8 cellular contexts compared by ENCODE assay signal in the genomic region with DNA sequence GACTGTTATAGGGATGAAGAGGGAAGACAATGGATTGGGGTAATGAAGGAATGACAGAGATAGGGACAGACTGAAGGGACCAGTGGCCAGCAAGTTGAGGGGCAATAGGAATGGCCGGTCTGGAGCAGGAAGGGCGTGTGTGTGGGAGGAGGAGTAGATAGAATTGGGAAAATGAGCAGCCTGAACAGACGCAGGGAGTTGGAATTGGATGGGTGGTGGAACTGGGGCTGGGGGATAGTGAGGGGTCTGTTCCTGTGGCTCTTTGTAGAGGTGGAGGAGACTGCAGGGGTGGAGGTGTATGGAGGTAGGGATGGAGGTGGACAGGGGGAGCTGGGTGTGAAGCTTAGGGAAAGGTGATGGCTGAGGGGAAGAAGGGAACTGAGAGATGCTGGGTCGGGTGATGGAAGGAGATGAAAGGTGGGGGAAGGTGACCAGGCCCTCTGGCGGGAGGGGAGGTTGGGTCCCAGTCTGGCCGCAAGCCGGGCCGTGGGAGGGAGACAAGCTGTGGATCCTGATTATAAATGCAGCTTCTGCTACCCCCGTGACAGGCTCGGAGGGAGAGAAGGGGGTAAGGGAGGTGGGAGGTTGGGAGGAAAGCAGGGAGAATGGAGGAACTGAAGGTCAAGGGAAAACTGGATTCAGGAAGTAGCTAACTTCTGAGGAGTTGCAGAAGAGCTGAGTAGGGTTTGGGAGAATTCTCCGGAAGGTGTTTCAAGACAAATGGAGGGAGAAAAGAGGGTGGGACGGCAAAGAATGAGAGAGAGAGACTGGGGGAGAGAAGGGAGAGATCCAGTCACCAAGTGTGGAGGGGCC. TPM values are rescaled to one million over a fixed set of nuclear protein-coding genes. Genes with fewer than 3 reads are reported as not detected.
A peak's percentile ranks its signal among the peaks of the same experiment; 100 is the strongest.
DNase-seq lines count a peak whose midpoint lies in the region; ATAC-seq, FAIRE-seq and TF ChIP-seq lines count a peak whose summit lies in the region.

No MANE protein-coding gene starts in this region.

- no peak for TF ChIP-seq POLR2A in HepG2 (IDR thresholded peaks at IDR 0.05; ENCODE audit: insufficient read depth in 1 of 2, low read depth in 2 of 2, low read length in 2 of 2)

- POLR2A ChIA-PET in HepG2 (lab: Yijun Ruan, JAX) = interaction anchor here (0.6 to 1.8 kb wide), 8 partner anchors 14 to 1193 kb away, joined by 3 to 13 read pairs (median 5); partner anchors contain the start of genes BAK1, PFDN6, PHF1 and ZBTB22

- FAIRE-seq in astrocyte (lab: Jason Lieb, UNC) (no peak), HepG2 (lab: Jason Lieb, UNC) (no peak)

- H2AFZ ChIP-seq in astrocyte (ENCODE audit: low read depth, low read length) (peak overlapping the region; percentile 62), HepG2 (ENCODE audit: low read length) (peak overlapping the region; percentile 56)

- TF ChIP-seq EP300 in HepG2 (IDR thresholded peaks at IDR 0.05; ENCODE audit: low read depth in 2 of 2, low read length in 2 of 2) (no peak), HepG2 (CRISPR knock-in tag; IDR thresholded peaks at IDR 0.05; ENCODE audit: borderline replicate concordance) (no peak)

- peak overlapping the region; percentile 96 for H3K27ac Mint-ChIP-seq in T-helper 2 cell treated with Interferon-gamma antibody and Interleukin-4, amounts not matched to agents 5 μg/mL and 100 μg/mL, for 36 hours
- peak overlapping the region; percentile 96 for H3K27ac Mint-ChIP-seq in astrocyte (ENCODE audit: unreplicated experiment)

- BruUV-seq in HepG2 (replicated peaks; lab: Mats Ljungman, UMichigan) = no TSS peak

- 16% methylated on average over 12 of the region's 12 CpGs for whole genome bisulfite sequencing in HepG2 (ENCODE audit: low lambda C conversion rate)

- TF ChIP-seq RAD21 in HepG2 (CRISPR knock-in tag; IDR thresholded peaks at IDR 0.05) = no peak

- in situ Hi-C loops in HepG2 (cut with HindIII; ENCODE audit: extremely low pct_ligation_motif_present, low pct_unique_long_range_greater_than_20kb) = loop anchor here (25.0 kb wide), 1 partner anchor 138 kb away; the partner anchor contains the start of genes B3GALT4, PFDN6, RGL2 and WDR46

- DNase-seq in T-helper 2 cell treated with Interferon-gamma antibody and Interleukin-4, amounts not matched to agents 5 μg/mL and 100 μg/mL, for 36 hours (ENCODE audit: low spot score) = no peak
- DNase-seq in T-helper 2 cell = no peak
- no peak for DNase-seq in astrocyte (ENCODE audit: low read depth)
- no peak for DNase-seq in HepG2 (ENCODE audit: low spot score)
- DNase-seq in tibial artery = peak in 1 of 2 donors; percentile 69

- H3K27ac ChIP-seq in astrocyte (ENCODE audit: low read depth, low read length) (peak overlapping the region; percentile 79), HepG2 (ENCODE audit: extremely low read length, insufficient read depth, low read length) (peak overlapping the region; percentile 46), tibial artery (peak overlapping the region; percentile 95 to 97)

- CTCF ChIA-PET in HepG2 (lab: Yijun Ruan, JAX; ENCODE audit: low intra/inter-chr PET ratio, low total read pairs) = interaction anchor here (1.1 to 3.1 kb wide), 2 partner anchors 34 to 145 kb away, joined by 7 to 19 read pairs; partner anchors contain the start of gene KIFC1

- H3K9ac ChIP-seq in astrocyte (ENCODE audit: low read length) (peak overlapping the region; percentile 92), HepG2 (ENCODE audit: insufficient read depth, low read depth, low read length) (peak overlapping the region; percentile 70)

- H3K9me3 ChIP-seq in astrocyte (ENCODE audit: insufficient read depth, low read depth, low read length) (no peaks in the 10 kb centered on the region), HepG2 (ENCODE audit: low read length) (no peaks in the 10 kb centered on the region), tibial artery (no peaks in the 10 kb centered on the region)

- peaks cover 2% of the 10 kb centered on the region for H3K27me3 Mint-ChIP-seq in T-helper 2 cell treated with Interferon-gamma antibody and Interleukin-4, amounts not matched to agents 5 μg/mL and 100 μg/mL, for 36 hours (ENCODE audit: low read depth)
- no peaks in the 10 kb centered on the region for H3K27me3 Mint-ChIP-seq in astrocyte (ENCODE audit: low read depth, unreplicated experiment)

- peak overlapping the region; percentile 66 for H3K4me3 ChIP-seq in astrocyte (ENCODE audit: insufficient read depth, low read depth, low read length)
- peak overlapping the region; percentile 68 to 74 (median 74) for H3K4me3 ChIP-seq in HepG2 (replicated peaks in 1 of 3; ENCODE audit: insufficient read depth in 1 of 3, low read depth in 2 of 3, low read length in 3 of 3)
- peak overlapping the region; percentile 61 to 77 for H3K4me3 ChIP-seq in tibial artery

- peaks cover 26% of the 10 kb centered on the region for H3K4me1 ChIP-seq in astrocyte (ENCODE audit: insufficient read depth, low read length)
- H3K4me1 ChIP-seq in HepG2 (ENCODE audit: insufficient read depth, low read length) = peaks cover 43% of the 10 kb centered on the region
- peaks cover 0 to 57% (median 40%) of the 10 kb centered on the region in 4 donors for H3K4me1 ChIP-seq in tibial artery

- H3K27me3 ChIP-seq in astrocyte (ENCODE audit: insufficient read depth, low read length) = no peaks in the 10 kb centered on the region
- peaks cover 2 to 35% of the 10 kb centered on the region in 2 experiments; a peak in 3 of 5 replicates for H3K27me3 ChIP-seq in HepG2 (ENCODE audit: control insufficient read depth in 1 of 2, insufficient read depth in 2 of 2, low read length in 2 of 2)
- H3K27me3 ChIP-seq in tibial artery = no peaks in the 10 kb centered on the region

- H3K4me3 Mint-ChIP-seq in T-helper 2 cell treated with Interferon-gamma antibody and Interleukin-4, amounts not matched to agents 5 μg/mL and 100 μg/mL, for 36 hours = peak overlapping the region; percentile 96
- peak overlapping the region; percentile 93 for H3K4me3 Mint-ChIP-seq in astrocyte (ENCODE audit: unreplicated experiment)

- H4K20me1 ChIP-seq in astrocyte (ENCODE audit: insufficient read depth, low read length) = peaks cover 25% of the 10 kb centered on the region
- H4K20me1 ChIP-seq in HepG2 (ENCODE audit: insufficient read depth, low read length) = no peaks in the 10 kb centered on the region

- intact Hi-C loops in HepG2 (cut with micrococcal nuclease; ENCODE audit: unreplicated experiment) (no loop called here), tibial artery (cut with DNase I; ENCODE audit: low total_unique reads) (loop anchor here (10.0 kb wide), 2 partner anchors 110 to 800 kb away; partner anchors contain the start of genes TAPBP and ZBTB22)

- peaks cover 33% of the 10 kb centered on the region for H3K79me2 ChIP-seq in astrocyte (ENCODE audit: insufficient read depth, low read length)
- H3K79me2 ChIP-seq in HepG2 (ENCODE audit: insufficient read depth, low read length) = no peaks in the 10 kb centered on the region

- H3K9me3 Mint-ChIP-seq in T-helper 2 cell treated with Interferon-gamma antibody and Interleukin-4, amounts not matched to agents 5 μg/mL and 100 μg/mL, for 36 hours = no peaks in the 10 kb centered on the region
- no peaks in the 10 kb centered on the region for H3K9me3 Mint-ChIP-seq in astrocyte (ENCODE audit: unreplicated experiment)

- H3K36me3 ChIP-seq in astrocyte (ENCODE audit: insufficient read depth, low read length) (no peaks in the 10 kb centered on the region), HepG2 (replicated peaks in 1 of 2; ENCODE audit: control insufficient read depth in 1 of 2, insufficient read depth in 2 of 2, low read length in 2 of 2) (no peaks in the 10 kb centered on the region), tibial artery (no peaks in the 10 kb centered on the region)

- H3K4me1 Mint-ChIP-seq in T-helper 2 cell treated with Interferon-gamma antibody and Interleukin-4, amounts not matched to agents 5 μg/mL and 100 μg/mL, for 36 hours (ENCODE audit: low read depth) = peaks cover 69% of the 10 kb centered on the region
- peaks cover 49% of the 10 kb centered on the region for H3K4me1 Mint-ChIP-seq in astrocyte (ENCODE audit: low read depth, unreplicated experiment)

- H3K36me3 Mint-ChIP-seq in T-helper 2 cell treated with Interferon-gamma antibody and Interleukin-4, amounts not matched to agents 5 μg/mL and 100 μg/mL, for 36 hours (ENCODE audit: low read depth) = peaks cover 23% of the 10 kb centered on the region
- H3K36me3 Mint-ChIP-seq in astrocyte (ENCODE audit: low read depth, unreplicated experiment) = peaks cover 7% of the 10 kb centered on the region

- no peak for TF ChIP-seq CTCF in astrocyte (IDR thresholded peaks at IDR 0.05; ENCODE audit: insufficient read depth, low read depth, low read length)
- TF ChIP-seq CTCF in HepG2 (CRISPR knock-in tag; IDR thresholded peaks at IDR 0.05) = no peak
- TF ChIP-seq CTCF in tibial artery (IDR thresholded peaks at IDR 0.05) = no peak

- H3K4me2 ChIP-seq in astrocyte (ENCODE audit: low read length) = peak overlapping the region; percentile 100
- H3K4me2 ChIP-seq in HepG2 (ENCODE audit: low read depth, low read length) = peak overlapping the region; percentile 98

- no peak for ATAC-seq in HepG2
- ATAC-seq in GM21390 (IDR thresholded peaks at IDR 0.05; ENCODE audit: unreplicated experiment) = no peak
- no peak for ATAC-seq in GM21825 (IDR thresholded peaks at IDR 0.05; ENCODE audit: unreplicated experiment)
- no peak for ATAC-seq in GM18520 (IDR thresholded peaks at IDR 0.05; ENCODE audit: unreplicated experiment)

RNA-seq across cellular contexts. Expression of gene SYNGAP1, which starts 5.2 kb away (rescaled TPM):
- total RNA-seq in astrocyte = 34.5 and 36.1 TPM in 2 replicates
- total RNA-seq in HepG2 (2016; rRNA removed; fragmentation: Illumina TruSeq; extraction: Trizol) = 0.41 and 0.75 TPM in 2 replicates
- total RNA-seq in HepG2 (2016; cell fraction: cytosol; rRNA removed; fragmentation: Illumina TruSeq; extraction: Trizol; ENCODE audit: low read depth) = 0.09 and 0.10 TPM in 2 replicates
- 0.42 and 0.78 TPM in 2 replicates for total RNA-seq in HepG2 (2016; cell fraction: insoluble cytoplasmic fraction; rRNA removed; fragmentation: Illumina TruSeq; extraction: Trizol)
- total RNA-seq in HepG2 (2016; cell fraction: membrane; rRNA removed; fragmentation: Illumina TruSeq; extraction: Trizol) = 0.14 and 0.15 TPM in 2 replicates
- 1.1 and 1.4 TPM in 2 replicates for total RNA-seq in HepG2 (2016; cell fraction: nucleus; rRNA removed; fragmentation: Illumina TruSeq; extraction: Trizol)
- polyA plus RNA-seq in HepG2 (2011; rRNA removed) = 1.1 and 1.9 TPM in 2 replicates
- polyA plus RNA-seq in HepG2 (2011; cell fraction: cytosol; rRNA removed) = 0.32 and 0.33 TPM in 2 replicates
- 12.4 and 12.6 TPM in 2 replicates for polyA plus RNA-seq in HepG2 (2011; cell fraction: nucleus; rRNA removed)
- 2.7 and 3.4 TPM in 2 replicates for polyA plus RNA-seq in HepG2 (2012)
- polyA plus RNA-seq in HepG2 (2016; cell fraction: cytosol; fragmentation: Illumina TruSeq; extraction: Trizol; ENCODE audit: low read depth) = 0.07 TPM in 2 replicates
- polyA plus RNA-seq in HepG2 (2016; cell fraction: insoluble cytoplasmic fraction; fragmentation: Illumina TruSeq; extraction: Trizol; ENCODE audit: low read depth) = 0.70 and 1.0 TPM in 2 replicates
- polyA plus RNA-seq in HepG2 (2016; cell fraction: membrane; fragmentation: Illumina TruSeq; extraction: Trizol; ENCODE audit: low read depth) = 0.16 and 0.18 TPM in 2 replicates
- 6.2 and 14.4 TPM in 2 replicates for polyA plus RNA-seq in HepG2 (2016; cell fraction: nucleus; fragmentation: Illumina TruSeq; extraction: Trizol; ENCODE audit: insufficient read depth, low read depth)
- polyA minus RNA-seq in HepG2 (2011; rRNA and poly(A)+ RNA removed; ENCODE audit: low replicate concordance) = 0.98 and 2.6 TPM in 2 replicates
- 0.26 and 0.49 TPM in 2 replicates for polyA minus RNA-seq in HepG2 (2011; cell fraction: cytosol; rRNA and poly(A)+ RNA removed)
- 2.2 and 4.4 TPM in 2 replicates for polyA minus RNA-seq in HepG2 (2011; cell fraction: nucleus; rRNA and poly(A)+ RNA removed)

RNA-seq across cellular contexts. Expression of gene CUTA, which starts 7.2 kb away (rescaled TPM):
- total RNA-seq in astrocyte (232 and 256 TPM in 2 replicates), HepG2 (2016; rRNA removed; fragmentation: Illumina TruSeq; extraction: Trizol) (106 and 180 TPM in 2 replicates)
- 87.7 and 122 TPM in 2 replicates for total RNA-seq in HepG2 (2016; cell fraction: cytosol; rRNA removed; fragmentation: Illumina TruSeq; extraction: Trizol; ENCODE audit: low read depth)
- 99.2 and 177 TPM in 2 replicates for total RNA-seq in HepG2 (2016; cell fraction: insoluble cytoplasmic fraction; rRNA removed; fragmentation: Illumina TruSeq; extraction: Trizol)
- total RNA-seq in HepG2 (2016; cell fraction: membrane; rRNA removed; fragmentation: Illumina TruSeq; extraction: Trizol) = 103 and 132 TPM in 2 replicates
- 108 and 119 TPM in 2 replicates for total RNA-seq in HepG2 (2016; cell fraction: nucleus; rRNA removed; fragmentation: Illumina TruSeq; extraction: Trizol)
- 169 and 170 TPM in 2 replicates for polyA plus RNA-seq in HepG2 (2011; rRNA removed)
- 216 and 233 TPM in 2 replicates for polyA plus RNA-seq in HepG2 (2011; cell fraction: cytosol; rRNA removed)
- 172 and 210 TPM in 2 replicates for polyA plus RNA-seq in HepG2 (2011; cell fraction: nucleus; rRNA removed)
- polyA plus RNA-seq in HepG2 (2012) = 255 and 283 TPM in 2 replicates
- 146 and 200 TPM in 2 replicates for polyA plus RNA-seq in HepG2 (2016; cell fraction: cytosol; fragmentation: Illumina TruSeq; extraction: Trizol; ENCODE audit: low read depth)
- polyA plus RNA-seq in HepG2 (2016; cell fraction: insoluble cytoplasmic fraction; fragmentation: Illumina TruSeq; extraction: Trizol; ENCODE audit: low read depth) = 151 and 161 TPM in 2 replicates
- polyA plus RNA-seq in HepG2 (2016; cell fraction: membrane; fragmentation: Illumina TruSeq; extraction: Trizol; ENCODE audit: low read depth) = 164 and 192 TPM in 2 replicates
- polyA plus RNA-seq in HepG2 (2016; cell fraction: nucleus; fragmentation: Illumina TruSeq; extraction: Trizol; ENCODE audit: insufficient read depth, low read depth) = 257 and 280 TPM in 2 replicates
- 123 and 177 TPM in 2 replicates for polyA minus RNA-seq in HepG2 (2011; rRNA and poly(A)+ RNA removed; ENCODE audit: low replicate concordance)
- polyA minus RNA-seq in HepG2 (2011; cell fraction: cytosol; rRNA and poly(A)+ RNA removed) = 58.9 and 70.6 TPM in 2 replicates
- 46.0 and 46.9 TPM in 2 replicates for polyA minus RNA-seq in HepG2 (2011; cell fraction: nucleus; rRNA and poly(A)+ RNA removed)

RNA-seq across cellular contexts. Expression of gene PHF1, which starts 14.2 kb away (rescaled TPM):
- total RNA-seq in astrocyte (29.7 and 34.3 TPM in 2 replicates), HepG2 (2016; rRNA removed; fragmentation: Illumina TruSeq; extraction: Trizol) (14.3 and 25.4 TPM in 2 replicates)
- total RNA-seq in HepG2 (2016; cell fraction: cytosol; rRNA removed; fragmentation: Illumina TruSeq; extraction: Trizol; ENCODE audit: low read depth) = 8.6 and 10.0 TPM in 2 replicates
- total RNA-seq in HepG2 (2016; cell fraction: insoluble cytoplasmic fraction; rRNA removed; fragmentation: Illumina TruSeq; extraction: Trizol) = 13.8 and 26.7 TPM in 2 replicates
- 20.1 and 20.5 TPM in 2 replicates for total RNA-seq in HepG2 (2016; cell fraction: membrane; rRNA removed; fragmentation: Illumina TruSeq; extraction: Trizol)
- 25.9 and 27.3 TPM in 2 replicates for total RNA-seq in HepG2 (2016; cell fraction: nucleus; rRNA removed; fragmentation: Illumina TruSeq; extraction: Trizol)
- 61.9 and 77.2 TPM in 2 replicates for polyA plus RNA-seq in HepG2 (2011; rRNA removed)
- polyA plus RNA-seq in HepG2 (2011; cell fraction: cytosol; rRNA removed) = 41.5 and 45.3 TPM in 2 replicates
- polyA plus RNA-seq in HepG2 (2011; cell fraction: nucleus; rRNA removed) = 358 and 376 TPM in 2 replicates
- 45.7 and 67.9 TPM in 2 replicates for polyA plus RNA-seq in HepG2 (2012)
- polyA plus RNA-seq in HepG2 (2016; cell fraction: cytosol; fragmentation: Illumina TruSeq; extraction: Trizol; ENCODE audit: low read depth) = 16.9 and 19.4 TPM in 2 replicates
- 26.3 and 31.9 TPM in 2 replicates for polyA plus RNA-seq in HepG2 (2016; cell fraction: insoluble cytoplasmic fraction; fragmentation: Illumina TruSeq; extraction: Trizol; ENCODE audit: low read depth)
- 31.4 and 34.9 TPM in 2 replicates for polyA plus RNA-seq in HepG2 (2016; cell fraction: membrane; fragmentation: Illumina TruSeq; extraction: Trizol; ENCODE audit: low read depth)
- 98.6 and 111 TPM in 2 replicates for polyA plus RNA-seq in HepG2 (2016; cell fraction: nucleus; fragmentation: Illumina TruSeq; extraction: Trizol; ENCODE audit: insufficient read depth, low read depth)
- 22.2 and 35.1 TPM in 2 replicates for polyA minus RNA-seq in HepG2 (2011; rRNA and poly(A)+ RNA removed; ENCODE audit: low replicate concordance)
- polyA minus RNA-seq in HepG2 (2011; cell fraction: cytosol; rRNA and poly(A)+ RNA removed) = 11.8 and 13.5 TPM in 2 replicates
- 33.0 and 41.3 TPM in 2 replicates for polyA minus RNA-seq in HepG2 (2011; cell fraction: nucleus; rRNA and poly(A)+ RNA removed)

RNA-seq across cellular contexts. Expression of gene ZBTB9, which starts 29.3 kb away (rescaled TPM):
- total RNA-seq in astrocyte = 9.8 and 10.4 TPM in 2 replicates
- 9.2 and 11.5 TPM in 2 replicates for total RNA-seq in HepG2 (2016; rRNA removed; fragmentation: Illumina TruSeq; extraction: Trizol)
- 1.1 and 1.9 TPM in 2 replicates for total RNA-seq in HepG2 (2016; cell fraction: cytosol; rRNA removed; fragmentation: Illumina TruSeq; extraction: Trizol; ENCODE audit: low read depth)
- 10.0 and 10.1 TPM in 2 replicates for total RNA-seq in HepG2 (2016; cell fraction: insoluble cytoplasmic fraction; rRNA removed; fragmentation: Illumina TruSeq; extraction: Trizol)
- total RNA-seq in HepG2 (2016; cell fraction: membrane; rRNA removed; fragmentation: Illumina TruSeq; extraction: Trizol) = 4.7 and 6.0 TPM in 2 replicates
- total RNA-seq in HepG2 (2016; cell fraction: nucleus; rRNA removed; fragmentation: Illumina TruSeq; extraction: Trizol) = 6.5 and 6.7 TPM in 2 replicates
- polyA plus RNA-seq in HepG2 (2011; rRNA removed) = 5.3 and 7.1 TPM in 2 replicates
- 3.8 and 5.0 TPM in 2 replicates for polyA plus RNA-seq in HepG2 (2011; cell fraction: cytosol; rRNA removed)
- 3.6 and 4.8 TPM in 2 replicates for polyA plus RNA-seq in HepG2 (2011; cell fraction: nucleus; rRNA removed)
- 7.1 and 7.6 TPM in 2 replicates for polyA plus RNA-seq in HepG2 (2012)
- 0.71 and 0.88 TPM in 2 replicates for polyA plus RNA-seq in HepG2 (2016; cell fraction: cytosol; fragmentation: Illumina TruSeq; extraction: Trizol; ENCODE audit: low read depth)
- 9.1 and 13.0 TPM in 2 replicates for polyA plus RNA-seq in HepG2 (2016; cell fraction: insoluble cytoplasmic fraction; fragmentation: Illumina TruSeq; extraction: Trizol; ENCODE audit: low read depth)
- polyA plus RNA-seq in HepG2 (2016; cell fraction: membrane; fragmentation: Illumina TruSeq; extraction: Trizol; ENCODE audit: low read depth) = 2.4 and 2.5 TPM in 2 replicates
- polyA plus RNA-seq in HepG2 (2016; cell fraction: nucleus; fragmentation: Illumina TruSeq; extraction: Trizol; ENCODE audit: insufficient read depth, low read depth) = 7.9 and 11.1 TPM in 2 replicates
- polyA minus RNA-seq in HepG2 (2011; rRNA and poly(A)+ RNA removed; ENCODE audit: low replicate concordance) = 12.4 and 17.3 TPM in 2 replicates
- 5.9 and 8.3 TPM in 2 replicates for polyA minus RNA-seq in HepG2 (2011; cell fraction: cytosol; rRNA and poly(A)+ RNA removed)
- polyA minus RNA-seq in HepG2 (2011; cell fraction: nucleus; rRNA and poly(A)+ RNA removed) = 4.5 and 5.7 TPM in 2 replicates

RNA-seq across cellular contexts. Expression of gene KIFC1, which starts 33.4 kb away (rescaled TPM):
- 2.9 and 4.2 TPM in 2 replicates for total RNA-seq in astrocyte
- 45.5 and 47.6 TPM in 2 replicates for total RNA-seq in HepG2 (2016; rRNA removed; fragmentation: Illumina TruSeq; extraction: Trizol)
- 7.7 and 8.2 TPM in 2 replicates for total RNA-seq in HepG2 (2016; cell fraction: cytosol; rRNA removed; fragmentation: Illumina TruSeq; extraction: Trizol; ENCODE audit: low read depth)
- 43.2 and 48.8 TPM in 2 replicates for total RNA-seq in HepG2 (2016; cell fraction: insoluble cytoplasmic fraction; rRNA removed; fragmentation: Illumina TruSeq; extraction: Trizol)
- 18.6 and 22.9 TPM in 2 replicates for total RNA-seq in HepG2 (2016; cell fraction: membrane; rRNA removed; fragmentation: Illumina TruSeq; extraction: Trizol)
- 40.9 and 44.4 TPM in 2 replicates for total RNA-seq in HepG2 (2016; cell fraction: nucleus; rRNA removed; fragmentation: Illumina TruSeq; extraction: Trizol)
- 20.4 and 25.0 TPM in 2 replicates for polyA plus RNA-seq in HepG2 (2011; rRNA removed)
- polyA plus RNA-seq in HepG2 (2011; cell fraction: cytosol; rRNA removed) = 12.6 and 23.6 TPM in 2 replicates
- 42.5 and 71.9 TPM in 2 replicates for polyA plus RNA-seq in HepG2 (2011; cell fraction: nucleus; rRNA removed)
- polyA plus RNA-seq in HepG2 (2012) = 13.7 and 21.2 TPM in 2 replicates
- 3.3 and 3.9 TPM in 2 replicates for polyA plus RNA-seq in HepG2 (2016; cell fraction: cytosol; fragmentation: Illumina TruSeq; extraction: Trizol; ENCODE audit: low read depth)
- 50.9 and 58.4 TPM in 2 replicates for polyA plus RNA-seq in HepG2 (2016; cell fraction: insoluble cytoplasmic fraction; fragmentation: Illumina TruSeq; extraction: Trizol; ENCODE audit: low read depth)
- polyA plus RNA-seq in HepG2 (2016; cell fraction: membrane; fragmentation: Illumina TruSeq; extraction: Trizol; ENCODE audit: low read depth) = 6.2 and 7.1 TPM in 2 replicates
- polyA plus RNA-seq in HepG2 (2016; cell fraction: nucleus; fragmentation: Illumina TruSeq; extraction: Trizol; ENCODE audit: insufficient read depth, low read depth) = 83.2 and 93.0 TPM in 2 replicates
- 36.0 and 106 TPM in 2 replicates for polyA minus RNA-seq in HepG2 (2011; rRNA and poly(A)+ RNA removed; ENCODE audit: low replicate concordance)
- 8.9 and 14.8 TPM in 2 replicates for polyA minus RNA-seq in HepG2 (2011; cell fraction: cytosol; rRNA and poly(A)+ RNA removed)
- polyA minus RNA-seq in HepG2 (2011; cell fraction: nucleus; rRNA and poly(A)+ RNA removed) = 35.4 and 47.3 TPM in 2 replicates

Comparison
In these comparisons a context has a peak if more than half of its experiments do, and no peak if none do; other contexts are left out.
1. H3K27ac ChIP-seq: peak in every context shown above with its lines; median percentile 96 in tibial artery; 79 in astrocyte; 46 in HepG2.
2. RNA of gene SYNGAP1, which starts 5.2 kb away (total RNA-seq): 34.5 to 36.1 TPM in astrocyte; 0.09 to 1.4 TPM in HepG2; every median in the first group is over 10 times any median in the second.
3. Peak in every context shown above with its lines, with median percentiles within 50 percentile points of each other: H3K4me3 ChIP-seq.